ENCODE assay signal across 1 cellular context in genomic region chr11:17563248-17563647, GRCh38.
TF ChIP-seq lines count a peak whose summit lies in the region.

No MANE protein-coding gene starts in this region.

TF ChIP-seq in HepG2, 621 proteins besides CTCF, POLR2A, EP300 and RAD21 (continued from another document):
- TF ChIP-seq, protein P1, sequence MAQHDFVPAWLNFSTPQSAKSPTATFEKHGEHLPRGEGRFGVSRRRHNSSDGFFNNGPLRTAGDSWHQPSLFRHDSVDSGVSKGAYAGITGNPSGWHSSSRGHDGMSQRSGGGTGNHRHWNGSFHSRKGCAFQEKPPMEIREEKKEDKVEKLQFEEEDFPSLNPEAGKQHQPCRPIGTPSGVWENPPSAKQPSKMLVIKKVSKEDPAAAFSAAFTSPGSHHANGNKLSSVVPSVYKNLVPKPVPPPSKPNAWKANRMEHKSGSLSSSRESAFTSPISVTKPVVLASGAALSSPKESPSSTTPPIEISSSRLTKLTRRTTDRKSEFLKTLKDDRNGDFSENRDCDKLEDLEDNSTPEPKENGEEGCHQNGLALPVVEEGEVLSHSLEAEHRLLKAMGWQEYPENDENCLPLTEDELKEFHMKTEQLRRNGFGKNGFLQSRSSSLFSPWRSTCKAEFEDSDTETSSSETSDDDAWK (CRISPR knock-in tag; IDR thresholded peaks at IDR 0.05): no peak
- TF ChIP-seq, protein P2, sequence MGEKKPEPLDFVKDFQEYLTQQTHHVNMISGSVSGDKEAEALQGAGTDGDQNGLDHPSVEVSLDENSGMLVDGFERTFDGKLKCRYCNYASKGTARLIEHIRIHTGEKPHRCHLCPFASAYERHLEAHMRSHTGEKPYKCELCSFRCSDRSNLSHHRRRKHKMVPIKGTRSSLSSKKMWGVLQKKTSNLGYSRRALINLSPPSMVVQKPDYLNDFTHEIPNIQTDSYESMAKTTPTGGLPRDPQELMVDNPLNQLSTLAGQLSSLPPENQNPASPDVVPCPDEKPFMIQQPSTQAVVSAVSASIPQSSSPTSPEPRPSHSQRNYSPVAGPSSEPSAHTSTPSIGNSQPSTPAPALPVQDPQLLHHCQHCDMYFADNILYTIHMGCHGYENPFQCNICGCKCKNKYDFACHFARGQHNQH (CRISPR knock-in tag; IDR thresholded peaks at IDR 0.05): no peak
- no peak for TF ChIP-seq ZNF362 (CRISPR knock-in tag; IDR thresholded peaks at IDR 0.05; ENCODE audit: borderline replicate concordance)
